Comparison of ENCODE assay signal across 24 cellular contexts in genomic region chr2:210782222-210782621, GRCh38.
"Had no signal": no experiment of that assay in that cellular context is flagged by ENCODE, and none has a peak within 500 bp of the region (broad histone marks: within the 10 kb centered on the region; RNA-seq: fewer than 3 reads in every experiment).

No MANE protein-coding gene starts in this region.

- H3K4me3 Mint-ChIP-seq: dendritic cell treated with granulocyte-macrophage colony-stimulating factor and Interleukin-4, amounts not matched to agents 40 ng/mL and 50 ng/mL, for 4 days; effector memory CD8-positive, alpha-beta T cell; endodermal cell; immature natural killer cell; mesothelial cell of epicardium had no signal

- H3K9me3 Mint-ChIP-seq: dendritic cell treated with granulocyte-macrophage colony-stimulating factor and Interleukin-4, amounts not matched to agents 40 ng/mL and 50 ng/mL, for 4 days; endodermal cell; mesothelial cell of epicardium had no signal

- H3K36me3 Mint-ChIP-seq: immature natural killer cell, mesothelial cell of epicardium had no signal

- H3K9me3 ChIP-seq: esophagus squamous epithelium, gastroesophageal sphincter, heart left ventricle, left lung, lower lobe of right lung, mucosa of descending colon had no signal

- H3K4me1 ChIP-seq: esophagus squamous epithelium, gastroesophageal sphincter, left lung, lower lobe of right lung had no signal

- H3K27ac ChIP-seq: coronary artery, epithelial cell of prostate, esophagus squamous epithelium, gastroesophageal sphincter, heart left ventricle, hepatocyte, left lung, lower lobe of right lung had no signal

- ATAC-seq: effector memory CD8-positive, alpha-beta T cell; esophagus mucosa; gastroesophageal sphincter; heart left ventricle; left cardiac atrium; left lung; lower lobe of right lung; mucosa of descending colon had no signal

- H3K27ac Mint-ChIP-seq: dendritic cell treated with granulocyte-macrophage colony-stimulating factor and Interleukin-4, amounts not matched to agents 40 ng/mL and 50 ng/mL, for 4 days; effector memory CD8-positive, alpha-beta T cell; endodermal cell; immature natural killer cell; mesothelial cell of epicardium had no signal

- H3K27me3 Mint-ChIP-seq: dendritic cell treated with granulocyte-macrophage colony-stimulating factor and Interleukin-4, amounts not matched to agents 40 ng/mL and 50 ng/mL, for 4 days; effector memory CD8-positive, alpha-beta T cell had no signal

- H3K4me1 Mint-ChIP-seq: endodermal cell, immature natural killer cell, mesothelial cell of epicardium had no signal

- H3K4me3 ChIP-seq: coronary artery, esophagus squamous epithelium, gastroesophageal sphincter, heart left ventricle, hepatocyte, left lung, lower lobe of right lung, mucosa of descending colon had no signal

- H3K36me3 ChIP-seq: esophagus squamous epithelium, gastroesophageal sphincter, heart left ventricle, left lung, lower lobe of right lung had no signal

- DNase-seq: effector CD8-positive, alpha-beta T cell; effector memory CD8-positive, alpha-beta T cell; endodermal cell; erythroblast; esophagus squamous epithelium; foreskin fibroblast; foreskin melanocyte; heart left ventricle; hypothalamus; immature natural killer cell; islet precursor cell; kidney; left cardiac atrium; left lung; lower lobe of right lung; mesenchymal stem cell; mucosa of descending colon had no signal

- H3K27me3 ChIP-seq: esophagus squamous epithelium, gastroesophageal sphincter, heart left ventricle, hepatocyte, left lung had no signal
